ENCODE assay signal across 1 cellular context in genomic region chr4:77076889-77077635, GRCh38.
TF ChIP-seq lines count a peak whose summit lies in the region.

No MANE protein-coding gene starts in this region.

TF ChIP-seq in K562, 482 proteins besides CTCF, POLR2A, EP300 and RAD21 (continued from another document):
- TF ChIP-seq MTA2 (IDR thresholded peaks at IDR 0.05; ENCODE audit: low read depth) = no peak
- no peak for TF ChIP-seq CBFA2T2 (conservative IDR thresholded peaks at IDR 0.05)
- no peak for TF ChIP-seq KDM5B (IDR thresholded peaks at IDR 0.05; ENCODE audit: insufficient replicate concordance, low read depth, low read length)
- TF ChIP-seq STAG1 (CRISPR knock-in tag; IDR thresholded peaks at IDR 0.05; ENCODE audit: borderline replicate concordance) = no peak
- no peak for TF ChIP-seq KAT2B (IDR thresholded peaks at IDR 0.05; ENCODE audit: low read depth, low read length)
- TF ChIP-seq DIDO1 (tag; IDR thresholded peaks at IDR 0.05; ENCODE audit: low read depth) = no peak
- TF ChIP-seq ZNF212 (CRISPR knock-in tag; IDR thresholded peaks at IDR 0.05) = no peak
- no peak for TF ChIP-seq SMARCB1 (IDR thresholded peaks at IDR 0.05; ENCODE audit: insufficient read length, low read depth)
- peak in 1 of 2 experiments; percentile 24; a peak in 1 of 4 replicates for TF ChIP-seq TRIM24 (IDR thresholded peaks at IDR 0.05)
- TF ChIP-seq DDX20 (tag; IDR thresholded peaks at IDR 0.05; ENCODE audit: low read depth) = no peak
- TF ChIP-seq CBFA2T3 (IDR thresholded peaks at IDR 0.05) = no peak
- no peak for TF ChIP-seq TSC22D4 (tag; IDR thresholded peaks at IDR 0.05)
- TF ChIP-seq, protein P1, sequence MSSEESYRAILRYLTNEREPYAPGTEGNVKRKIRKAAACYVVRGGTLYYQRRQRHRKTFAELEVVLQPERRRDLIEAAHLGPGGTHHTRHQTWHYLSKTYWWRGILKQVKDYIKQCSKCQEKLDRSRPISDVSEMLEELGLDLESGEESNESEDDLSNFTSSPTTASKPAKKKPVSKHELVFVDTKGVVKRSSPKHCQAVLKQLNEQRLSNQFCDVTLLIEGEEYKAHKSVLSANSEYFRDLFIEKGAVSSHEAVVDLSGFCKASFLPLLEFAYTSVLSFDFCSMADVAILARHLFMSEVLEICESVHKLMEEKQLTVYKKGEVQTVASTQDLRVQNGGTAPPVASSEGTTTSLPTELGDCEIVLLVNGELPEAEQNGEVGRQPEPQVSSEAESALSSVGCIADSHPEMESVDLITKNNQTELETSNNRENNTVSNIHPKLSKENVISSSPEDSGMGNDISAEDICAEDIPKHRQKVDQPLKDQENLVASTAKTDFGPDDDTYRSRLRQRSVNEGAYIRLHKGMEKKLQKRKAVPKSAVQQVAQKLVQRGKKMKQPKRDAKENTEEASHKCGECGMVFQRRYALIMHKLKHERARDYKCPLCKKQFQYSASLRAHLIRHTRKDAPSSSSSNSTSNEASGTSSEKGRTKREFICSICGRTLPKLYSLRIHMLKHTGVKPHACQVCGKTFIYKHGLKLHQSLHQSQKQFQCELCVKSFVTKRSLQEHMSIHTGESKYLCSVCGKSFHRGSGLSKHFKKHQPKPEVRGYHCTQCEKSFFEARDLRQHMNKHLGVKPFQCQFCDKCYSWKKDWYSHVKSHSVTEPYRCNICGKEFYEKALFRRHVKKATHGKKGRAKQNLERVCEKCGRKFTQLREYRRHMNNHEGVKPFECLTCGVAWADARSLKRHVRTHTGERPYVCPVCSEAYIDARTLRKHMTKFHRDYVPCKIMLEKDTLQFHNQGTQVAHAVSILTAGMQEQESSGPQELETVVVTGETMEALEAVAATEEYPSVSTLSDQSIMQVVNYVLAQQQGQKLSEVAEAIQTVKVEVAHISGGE (CRISPR knock-in tag; IDR thresholded peaks at IDR 0.05) = 0 out of 6 replicates have a peak, but pooled peaks of 1 of the 3 experiments have one; percentile 20
- TF ChIP-seq, protein P2, sequence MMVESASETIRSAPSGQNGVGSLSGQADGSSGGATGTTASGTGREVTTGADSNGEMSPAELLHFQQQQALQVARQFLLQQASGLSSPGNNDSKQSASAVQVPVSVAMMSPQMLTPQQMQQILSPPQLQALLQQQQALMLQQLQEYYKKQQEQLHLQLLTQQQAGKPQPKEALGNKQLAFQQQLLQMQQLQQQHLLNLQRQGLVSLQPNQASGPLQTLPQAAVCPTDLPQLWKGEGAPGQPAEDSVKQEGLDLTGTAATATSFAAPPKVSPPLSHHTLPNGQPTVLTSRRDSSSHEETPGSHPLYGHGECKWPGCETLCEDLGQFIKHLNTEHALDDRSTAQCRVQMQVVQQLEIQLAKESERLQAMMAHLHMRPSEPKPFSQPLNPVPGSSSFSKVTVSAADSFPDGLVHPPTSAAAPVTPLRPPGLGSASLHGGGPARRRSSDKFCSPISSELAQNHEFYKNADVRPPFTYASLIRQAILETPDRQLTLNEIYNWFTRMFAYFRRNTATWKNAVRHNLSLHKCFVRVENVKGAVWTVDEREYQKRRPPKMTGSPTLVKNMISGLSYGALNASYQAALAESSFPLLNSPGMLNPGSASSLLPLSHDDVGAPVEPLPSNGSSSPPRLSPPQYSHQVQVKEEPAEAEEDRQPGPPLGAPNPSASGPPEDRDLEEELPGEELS (CRISPR knock-in tag; IDR thresholded peaks at IDR 0.05; ENCODE audit: borderline replicate concordance) = no peak
- no peak for TF ChIP-seq ZNF3 (CRISPR knock-in tag; IDR thresholded peaks at IDR 0.05)
